ENCODE assay signal across 8 cellular contexts in genomic region chr22:24189249-24190158, GRCh38. TPM values are rescaled to one million over a fixed set of nuclear protein-coding genes. Genes with fewer than 3 reads are reported as not detected.
DNase-seq lines count a peak whose midpoint lies in the region; ATAC-seq, FAIRE-seq and TF ChIP-seq lines count a peak whose summit lies in the region.

No MANE protein-coding gene starts in this region.

- H3K27me3 ChIP-seq in bronchial epithelial cell (ENCODE audit: control insufficient read depth, insufficient read depth, low read length), result no peaks in the 10 kb centered on the region

- H3K36me3 ChIP-seq in bronchial epithelial cell (ENCODE audit: control insufficient read depth, insufficient read depth, low read length), result no peaks in the 10 kb centered on the region

- FAIRE-seq in D721Med (lab: Jason Lieb, UNC) (no peak), bronchial epithelial cell (lab: Jason Lieb, UNC) (no peak)

- ATAC-seq in GM21447 (IDR thresholded peaks at IDR 0.05; ENCODE audit: unreplicated experiment), result no peak
- no peak for ATAC-seq in HG03432 (IDR thresholded peaks at IDR 0.05; ENCODE audit: unreplicated experiment)

- H3K4me3 ChIP-seq in bronchial epithelial cell (ENCODE audit: low read depth, low read length), result no peak overlapping the region

- peak; percentile 98 for DNase-seq in D721Med (ENCODE audit: insufficient read length, low spot score)
- DNase-seq in HT-29 (ENCODE audit: low spot score), result peak; percentile 63
- peak; percentile 21 for DNase-seq in SKM-1 (lab: John Stamatoyannopoulos, UW; ENCODE audit: unreplicated experiment)
- peak; percentile 38 for DNase-seq in bronchial epithelial cell (ENCODE audit: low read depth)
- DNase-seq in kidney tubule cell (ENCODE audit: low spot score), result peak; percentile 78
- DNase-seq in stimulated activated CD4-positive, alpha-beta T cell treated with anti-CD3 and anti-CD28 coated beads, Interleukin-2, amount 100 ng/mL, for 24 hours, result peak; percentile 47 to 63

- peak; percentile 79 for TF ChIP-seq CTCF in D721Med (IDR thresholded peaks at IDR 0.05; ENCODE audit: insufficient read depth, missing control alignments)
- peak; percentile 98 for TF ChIP-seq CTCF in bronchial epithelial cell (IDR thresholded peaks at IDR 0.05; ENCODE audit: insufficient read depth, low read length, severe bottlenecking)

RNA-seq across cellular contexts. Expression of gene SUSD2, which starts 8.2 kb away (rescaled TPM):
- 1.1 and 1.2 TPM in 2 replicates for total RNA-seq in HT-29 (2014; rRNA removed; shearing (Covaris generic))
- under 0.01 and 0.13 TPM in 2 replicates for total RNA-seq in bronchial epithelial cell

RNA-seq across cellular contexts. Expression of gene GGT5, which starts 55.4 kb away (rescaled TPM):
- 0.10 TPM in 1 of 2 replicates, not detected in the other for total RNA-seq in HT-29 (2014; rRNA removed; shearing (Covaris generic))
- total RNA-seq in bronchial epithelial cell, result not detected in 2 replicates

Comparison
In these comparisons a context has a peak if more than half of its experiments do, and no peak if none do; other contexts are left out.
1. DNase-seq: peak in every context shown above with its lines; median percentile 98 in D721Med; 78 in kidney tubule cell; 63 in HT-29; 55 in stimulated activated CD4-positive, alpha-beta T cell treated with anti-CD3 and anti-CD28 coated beads, Interleukin-2, amount 100 ng/mL, for 24 hours; 38 in bronchial epithelial cell; 21 in SKM-1.